Comparison of ENCODE assay signal across 8 cellular contexts in the genomic region with DNA sequence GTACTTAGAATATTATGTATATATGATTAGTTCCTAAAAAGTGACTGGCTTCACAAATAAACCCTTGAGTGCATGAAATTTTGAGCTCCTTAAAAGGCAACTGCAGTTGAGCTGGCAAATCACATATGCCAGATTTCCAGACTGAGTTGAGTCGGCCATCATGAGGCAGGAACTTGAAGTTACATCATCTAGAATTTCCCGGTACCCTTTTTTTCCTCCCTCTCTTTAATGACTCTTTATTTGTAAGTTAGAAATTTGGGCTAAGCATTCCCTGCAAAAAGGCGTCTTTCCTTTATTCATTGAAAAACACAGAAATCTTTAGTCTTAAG.
DNase-seq lines count a peak whose midpoint lies in the region; ATAC-seq lines count a peak whose summit lies in the region.

No MANE protein-coding gene starts in this region.

- ATAC-seq in left ventricle myocardium superior (peak; percentile 37), HG03571 (IDR thresholded peaks at IDR 0.05; ENCODE audit: unreplicated experiment) (no peak), GM18909 (IDR thresholded peaks at IDR 0.05; ENCODE audit: poor library complexity, unreplicated experiment) (no peak)

- DNase-seq in H4 (ENCODE audit: low spot score), result peak; percentile 81
- peak; percentile 90 for DNase-seq in amniotic epithelial cell (ENCODE audit: low read depth)
- no peak for DNase-seq in left ventricle myocardium superior
- DNase-seq in UCSD-AML1 (lab: John Stamatoyannopoulos, UW; ENCODE audit: unreplicated experiment), result no peak
- DNase-seq in NCI-H1105 treated with DMSO at 0.1 percent for 48 hours (lab: John Stamatoyannopoulos, UW), result no peak

- intact Hi-C loops in left ventricle myocardium superior (cut with micrococcal nuclease), result no loop called here

- H3K27ac ChIP-seq in skin epidermis, result peak overlapping the region in 16 of 21 experiments; percentile 2 to 84 (median 68)

- H3K4me3 ChIP-seq in skin epidermis, result no peak overlapping the region

Comparison
In these comparisons a context has a peak if more than half of its experiments do, and no peak if none do; other contexts are left out.
1. DNase-seq: peak in H4 (single experiment) and amniotic epithelial cell (single experiment); none in left ventricle myocardium superior (single experiment), UCSD-AML1 (single experiment) and NCI-H1105 treated with DMSO at 0.1 percent for 48 hours (single experiment).